15 cellular contexts compared by ENCODE assay signal in genomic region chr11:21263026-21263425, GRCh38.
A peak's percentile ranks its signal among the peaks of the same experiment; 100 is the strongest.
DNase-seq lines count a peak whose midpoint lies in the region; ATAC-seq and TF ChIP-seq lines count a peak whose summit lies in the region.
"Had no signal": no experiment of that assay in that cellular context is flagged by ENCODE, and none has a peak within 500 bp of the region (broad histone marks: within the 10 kb centered on the region; RNA-seq: fewer than 3 reads in every experiment).

No MANE protein-coding gene starts in this region.

- no peaks in the 10 kb centered on the region for H3K27me3 Mint-ChIP-seq in activated CD4-positive, alpha-beta memory T cell treated with anti-CD3 and anti-CD28 coated beads, Interleukin-2, amount 10 ng/mL, durations not matched to agents 7 days and 5 days
- H3K27me3 Mint-ChIP-seq: B cell; CD4-positive, alpha-beta T cell had no signal

- TF ChIP-seq CTCF in OCI-LY3 (IDR thresholded peaks at IDR 0.05; ENCODE audit: low read depth, low read length): no peak

- no peak overlapping the region for H3K27ac ChIP-seq in OCI-LY3 (ENCODE audit: low read length)

- H3K4me1 ChIP-seq in OCI-LY3 (ENCODE audit: low read length): peaks cover 19% of the 10 kb centered on the region
- H3K4me1 ChIP-seq: HAP-1 had no signal

- ATAC-seq in GM18907 (IDR thresholded peaks at IDR 0.05; ENCODE audit: unreplicated experiment): no peak
- ATAC-seq: HepG2 had no signal

- H3K4me2 ChIP-seq in OCI-LY3 (ENCODE audit: low read length): 0 out of 2 replicates have a peak overlapping the region, but pooled peaks have one; percentile 14

- H4K20me1 ChIP-seq in OCI-LY3 (ENCODE audit: insufficient read depth, low read length): no peaks in the 10 kb centered on the region

- no peaks in the 10 kb centered on the region for H3K36me3 ChIP-seq in OCI-LY3 (replicated peaks; ENCODE audit: low read depth, low read length)
- H3K36me3 ChIP-seq: HAP-1 had no signal

- peaks cover 5% of the 10 kb centered on the region for H3K9me3 Mint-ChIP-seq in activated CD4-positive, alpha-beta memory T cell treated with anti-CD3 and anti-CD28 coated beads, Interleukin-2, amount 10 ng/mL, durations not matched to agents 7 days and 5 days
- H3K9me3 Mint-ChIP-seq: CD4-positive, alpha-beta T cell had no signal

- H3K9ac ChIP-seq in OCI-LY3 (ENCODE audit: low read length): no peak overlapping the region

- no peaks in the 10 kb centered on the region for H3K27me3 ChIP-seq in OCI-LY3 (ENCODE audit: low read depth, low read length)

- H3K4me1 Mint-ChIP-seq in activated CD4-positive, alpha-beta memory T cell treated with anti-CD3 and anti-CD28 coated beads, Interleukin-2, amount 10 ng/mL, durations not matched to agents 7 days and 5 days: no peaks in the 10 kb centered on the region
- H3K4me1 Mint-ChIP-seq: B cell had no signal

- H3K36me3 Mint-ChIP-seq in activated CD4-positive, alpha-beta memory T cell treated with anti-CD3 and anti-CD28 coated beads, Interleukin-2, amount 10 ng/mL, durations not matched to agents 7 days and 5 days (ENCODE audit: low read depth): no peaks in the 10 kb centered on the region

- DNase-seq in NCI-H128 (lab: John Stamatoyannopoulos, UW; ENCODE audit: unreplicated experiment) (peak; percentile 18), NCI-H187 treated with DMSO at 0.1 percent for 48 hours (lab: John Stamatoyannopoulos, UW) (peak; percentile 56), kidney tubule cell (ENCODE audit: low spot score) (peak; percentile 71), SIG-M5 treated with dmso at 0.1 percent for 504 hours (lab: John Stamatoyannopoulos, UW; ENCODE audit: unreplicated experiment) (no peak)
- no peak for DNase-seq in activated CD4-positive, alpha-beta memory T cell treated with anti-CD3 and anti-CD28 coated beads, Interleukin-2, amount 10 ng/mL, durations not matched to agents 7 days and 5 days
- DNase-seq in stimulated activated CD4-positive, alpha-beta T cell treated with anti-CD3 and anti-CD28 coated beads, Interleukin-1b, Interleukin-23, amount 100 ng/mL, for 48 hours: no peak
- DNase-seq: C1 segment of cervical spinal cord; CD4-positive, alpha-beta T cell; DMS53; GF-D8 had no signal

- POLR2A ChIA-PET in activated CD4-positive, alpha-beta memory T cell treated with anti-CD3 and anti-CD28 coated beads, Interleukin-2, amount 10 ng/mL, durations not matched to agents 7 days and 5 days (lab: Charles Lee): no interaction called here

- H3K9me3 ChIP-seq in OCI-LY3 (ENCODE audit: insufficient read depth, low read length): no peaks in the 10 kb centered on the region
- H3K9me3 ChIP-seq: HAP-1 had no signal

- CTCF ChIA-PET in activated CD4-positive, alpha-beta memory T cell treated with anti-CD3 and anti-CD28 coated beads, Interleukin-2, amount 10 ng/mL, durations not matched to agents 7 days and 5 days (lab: Charles Lee): no interaction called here

- H2AFZ ChIP-seq in OCI-LY3 (ENCODE audit: low read depth, low read length): no peak overlapping the region

- H3K27ac Mint-ChIP-seq in activated CD4-positive, alpha-beta memory T cell treated with anti-CD3 and anti-CD28 coated beads, Interleukin-2, amount 10 ng/mL, durations not matched to agents 7 days and 5 days: no peak overlapping the region
- H3K27ac Mint-ChIP-seq: B cell; CD4-positive, alpha-beta T cell had no signal

- H3K79me2 ChIP-seq in OCI-LY3 (ENCODE audit: low read length): no peaks in the 10 kb centered on the region

- no peak overlapping the region for H3K4me3 ChIP-seq in OCI-LY3 (ENCODE audit: low read length)
- H3K4me3 ChIP-seq: HAP-1 had no signal

- H3K4me3 Mint-ChIP-seq in activated CD4-positive, alpha-beta memory T cell treated with anti-CD3 and anti-CD28 coated beads, Interleukin-2, amount 10 ng/mL, durations not matched to agents 7 days and 5 days: no peak overlapping the region
- H3K4me3 Mint-ChIP-seq: B cell; CD4-positive, alpha-beta T cell had no signal

Comparison
In these comparisons a context has a peak if more than half of its experiments do, and no peak if none do; other contexts are left out.
1. DNase-seq: peak in NCI-H128 (single experiment), NCI-H187 treated with DMSO at 0.1 percent for 48 hours (single experiment) and kidney tubule cell (single experiment); none in activated CD4-positive, alpha-beta memory T cell treated with anti-CD3 and anti-CD28 coated beads, Interleukin-2, amount 10 ng/mL, durations not matched to agents 7 days and 5 days (single experiment), stimulated activated CD4-positive, alpha-beta T cell treated with anti-CD3 and anti-CD28 coated beads, Interleukin-1b, Interleukin-23, amount 100 ng/mL, for 48 hours (single experiment) and SIG-M5 treated with dmso at 0.1 percent for 504 hours (single experiment).